ENCODE assay signal across 13 cellular contexts in genomic region chr12:93287152-93287551, GRCh38.
"Had no signal": no experiment of that assay in that cellular context is flagged by ENCODE, and none has a peak within 500 bp of the region (broad histone marks: within the 10 kb centered on the region; RNA-seq: fewer than 3 reads in every experiment).

No MANE protein-coding gene starts in this region.

- DNase-seq: activated naive CD4-positive, alpha-beta T cell; activated naive CD8-positive, alpha-beta T cell treated with anti-CD3 and anti-CD28 coated beads, Interleukin-2, amount 10 ng/mL, durations not matched to agents 7 days and 5 days; dorsolateral prefrontal cortex; kidney glomerular epithelial cell; nucleus accumbens; right cardiac atrium; stimulated activated CD4-positive, alpha-beta T cell treated with anti-CD3 and anti-CD28 coated beads, Interleukin-4, amount 100 ng/mL, for 24 hours; stimulated activated naive CD4-positive, alpha-beta T cell; T-helper 9 cell; uterus had no signal

- H3K27me3 ChIP-seq: ascending aorta, dorsolateral prefrontal cortex, tibial nerve, uterus had no signal

- H3K4me3 ChIP-seq: ascending aorta, dorsolateral prefrontal cortex, skin epidermis, tibial nerve, uterus had no signal

- H3K36me3 ChIP-seq: ascending aorta, tibial nerve, uterus had no signal
